Comparison of ENCODE assay signal across 1 cellular context in genomic region chrX:153598541-153599191, GRCh38.
TF ChIP-seq lines count a peak whose summit lies in the region.

CCNQ (minus strand) TSS chrX:153599139; CDS start chrX:153599073, 66 bp downstream.

TF ChIP-seq in GM12878, 131 proteins besides CTCF, POLR2A, EP300 and RAD21 (continued from another document):
- no peak for TF ChIP-seq BCLAF1 (IDR thresholded peaks at IDR 0.05)
- no peak for TF ChIP-seq SPI1 (IDR thresholded peaks at IDR 0.05; ENCODE audit: borderline replicate concordance, insufficient read depth, low read depth, low read length)
- TF ChIP-seq IRF4 (IDR thresholded peaks at IDR 0.05; ENCODE audit: low read depth, low read length) = no peak
- no peak for TF ChIP-seq HDGF (IDR thresholded peaks at IDR 0.05)
- no peak for TF ChIP-seq RUNX3 (IDR thresholded peaks at IDR 0.05; ENCODE audit: low read length)
- TF ChIP-seq, protein P1, sequence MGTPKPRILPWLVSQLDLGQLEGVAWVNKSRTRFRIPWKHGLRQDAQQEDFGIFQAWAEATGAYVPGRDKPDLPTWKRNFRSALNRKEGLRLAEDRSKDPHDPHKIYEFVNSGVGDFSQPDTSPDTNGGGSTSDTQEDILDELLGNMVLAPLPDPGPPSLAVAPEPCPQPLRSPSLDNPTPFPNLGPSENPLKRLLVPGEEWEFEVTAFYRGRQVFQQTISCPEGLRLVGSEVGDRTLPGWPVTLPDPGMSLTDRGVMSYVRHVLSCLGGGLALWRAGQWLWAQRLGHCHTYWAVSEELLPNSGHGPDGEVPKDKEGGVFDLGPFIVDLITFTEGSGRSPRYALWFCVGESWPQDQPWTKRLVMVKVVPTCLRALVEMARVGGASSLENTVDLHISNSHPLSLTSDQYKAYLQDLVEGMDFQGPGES (IDR thresholded peaks at IDR 0.05) = no peak
- TF ChIP-seq MTA2 (IDR thresholded peaks at IDR 0.05; ENCODE audit: low read depth) = no peak
- TF ChIP-seq BMI1 (IDR thresholded peaks at IDR 0.05; ENCODE audit: borderline replicate concordance) = no peak
- TF ChIP-seq TCF12 (IDR thresholded peaks at IDR 0.05; ENCODE audit: low read depth, low read length) = no peak
